ENCODE assay signal across 14 cellular contexts in genomic region chr11:74473382-74474201, GRCh38. TPM values are rescaled to one million over a fixed set of nuclear protein-coding genes. Genes with fewer than 3 reads are reported as not detected.
"Had no signal": no experiment of that assay in that cellular context is flagged by ENCODE, and none has a peak within 500 bp of the region (broad histone marks: within the 10 kb centered on the region; RNA-seq: fewer than 3 reads in every experiment).

No MANE protein-coding gene starts in this region.

- H3K4me3 ChIP-seq: adrenal gland, ovary, skin epidermis, tibial nerve had no signal

- H3K27ac Mint-ChIP-seq: activated CD4-positive, alpha-beta memory T cell treated with anti-CD3 and anti-CD28 coated beads for 36 hours; endodermal cell; memory B cell; natural killer cell treated with Interleukin-12 subunit alpha and Interleukin-12 subunit beta and Interleukin-15 and Interleukin-18, amount 100 ng/mL, for 72 hours; stimulated activated effector memory CD8-positive, alpha-beta T cell treated with anti-CD3 and anti-CD28 coated beads, Interleukin-12 subunit alpha, Interleukin-12 subunit beta, amount 100 ng/mL, for 72 hours; T-cell had no signal

- H3K4me3 Mint-ChIP-seq: activated CD4-positive, alpha-beta memory T cell treated with anti-CD3 and anti-CD28 coated beads for 36 hours; central memory CD8-positive, alpha-beta T cell; endodermal cell; memory B cell; natural killer cell treated with Interleukin-12 subunit alpha and Interleukin-12 subunit beta and Interleukin-15 and Interleukin-18, amount 100 ng/mL, for 72 hours; stimulated activated effector memory CD8-positive, alpha-beta T cell treated with anti-CD3 and anti-CD28 coated beads, Interleukin-12 subunit alpha, Interleukin-12 subunit beta, amount 100 ng/mL, for 72 hours; T-cell had no signal

- H3K9me3 ChIP-seq: adrenal gland, ovary, tibial nerve had no signal

- H3K36me3 Mint-ChIP-seq: activated CD4-positive, alpha-beta memory T cell treated with anti-CD3 and anti-CD28 coated beads for 36 hours; memory B cell; natural killer cell treated with Interleukin-12 subunit alpha and Interleukin-12 subunit beta and Interleukin-15 and Interleukin-18, amount 100 ng/mL, for 72 hours; stimulated activated effector memory CD8-positive, alpha-beta T cell treated with anti-CD3 and anti-CD28 coated beads, Interleukin-12 subunit alpha, Interleukin-12 subunit beta, amount 100 ng/mL, for 72 hours; T-cell had no signal

- H3K4me1 Mint-ChIP-seq: central memory CD8-positive, alpha-beta T cell; T-cell had no signal

- H3K4me1 ChIP-seq: adrenal gland, tibial nerve had no signal

- H3K27ac ChIP-seq: adrenal gland, ovary, skin epidermis, tibial nerve had no signal

- H3K36me3 ChIP-seq: adrenal gland, ovary, tibial nerve had no signal

- H3K27me3 ChIP-seq: adrenal gland, ovary had no signal

- ATAC-seq: natural killer cell treated with Interleukin-12 subunit alpha and Interleukin-12 subunit beta and Interleukin-15 and Interleukin-18, amount 100 ng/mL, for 72 hours; stimulated activated effector memory CD8-positive, alpha-beta T cell treated with anti-CD3 and anti-CD28 coated beads, Interleukin-12 subunit alpha, Interleukin-12 subunit beta, amount 100 ng/mL, for 72 hours; T-cell had no signal

- DNase-seq: activated CD4-positive, alpha-beta memory T cell treated with anti-CD3 and anti-CD28 coated beads for 36 hours; activated naive CD4-positive, alpha-beta T cell treated with anti-CD3 and anti-CD28 coated beads, Interleukin-2, amount 50 U/mL, for 16 hours; dermis blood vessel endothelial cell; endodermal cell; T-cell; T1000 had no signal

- H3K9me3 Mint-ChIP-seq: activated CD4-positive, alpha-beta memory T cell treated with anti-CD3 and anti-CD28 coated beads for 36 hours; central memory CD8-positive, alpha-beta T cell; endodermal cell; memory B cell; natural killer cell treated with Interleukin-12 subunit alpha and Interleukin-12 subunit beta and Interleukin-15 and Interleukin-18, amount 100 ng/mL, for 72 hours; stimulated activated effector memory CD8-positive, alpha-beta T cell treated with anti-CD3 and anti-CD28 coated beads, Interleukin-12 subunit alpha, Interleukin-12 subunit beta, amount 100 ng/mL, for 72 hours; T-cell had no signal

RNA-seq across cellular contexts. Expression of gene KCNE3, which starts 6.2 kb away (rescaled TPM):
- total RNA-seq: activated CD4-positive, alpha-beta memory T cell treated with anti-CD3 and anti-CD28 coated beads for 36 hours had no signal
